In genomic region chr12:131242741-131243496, GRCh38 we compare ENCODE assay signal across 8 cellular contexts.
DNase-seq lines count a peak whose midpoint lies in the region; ATAC-seq and TF ChIP-seq lines count a peak whose summit lies in the region.

No MANE protein-coding gene starts in this region.

- H2AFZ ChIP-seq in OCI-LY7 (ENCODE audit: low read length): peak overlapping the region; percentile 84

- peaks cover 13% of the 10 kb centered on the region for H3K9me3 ChIP-seq in OCI-LY7 (ENCODE audit: low read length)

- peak overlapping the region; percentile 47 for H3K4me3 ChIP-seq in OCI-LY7 (ENCODE audit: low read depth, low read length, poor library complexity, severe bottlenecking)

- BruUV-seq in OCI-LY7 (replicated peaks; lab: Mats Ljungman, UMichigan): no TSS peak

- no peaks in the 10 kb centered on the region for H3K4me1 ChIP-seq in OCI-LY7 (ENCODE audit: insufficient read depth, low read length, poor library complexity, severe bottlenecking)

- H3K9me2 ChIP-seq in OCI-LY7 (ENCODE audit: insufficient read depth, low read length): no peaks in the 10 kb centered on the region

- POLR2A ChIA-PET in OCI-LY7 (lab: Charles Lee): no interaction called here

- in situ Hi-C loops in G401 (cut with HindIII; ENCODE audit: low sequenced_read_pairs): no loop called here

- peak; percentile 95 for DNase-seq in CMK (ENCODE audit: low read depth)
- peak; percentile 8 for DNase-seq in G401 (ENCODE audit: low spot score)
- DNase-seq in OCI-LY7 (ENCODE audit: low spot score): peak; percentile 80
- DNase-seq in iPS DF 19.7 (ENCODE audit: low read depth, low spot score): peak; percentile 67
- no peak for DNase-seq in hepatic stellate cell (ENCODE audit: low spot score)
- DNase-seq in NOMO-1 (lab: John Stamatoyannopoulos, UW; ENCODE audit: unreplicated experiment in 2 of 2): no peak
- no peak for DNase-seq in NCI-H446 treated with DMSO at 0.1 percent for 48 hours (lab: John Stamatoyannopoulos, UW)

- H3K79me2 ChIP-seq in OCI-LY7 (ENCODE audit: insufficient read depth, low read depth, low read length): no peaks in the 10 kb centered on the region

- no peak overlapping the region for H3K27ac ChIP-seq in OCI-LY7 (ENCODE audit: low read depth, low read length, poor library complexity, severe bottlenecking)

- TF ChIP-seq CTCF in OCI-LY7 (conservative IDR thresholded peaks at IDR 0.05; ENCODE audit: low read length): no peak

- no peaks in the 10 kb centered on the region; the same call in 1 of the 2 replicates for H3K36me3 ChIP-seq in OCI-LY7 (ENCODE audit: insufficient read depth, low read length)

- intact Hi-C loops in OCI-LY7 (cut with micrococcal nuclease; ENCODE audit: unreplicated experiment): no loop called here

- ATAC-seq in HG03045 (IDR thresholded peaks at IDR 0.05; ENCODE audit: unreplicated experiment): no peak

- H3K4me2 ChIP-seq in OCI-LY7 (ENCODE audit: low read length): peak overlapping the region; percentile 40

- H4K20me1 ChIP-seq in OCI-LY7 (ENCODE audit: insufficient read depth, low read length): no peaks in the 10 kb centered on the region

- CTCF ChIA-PET in OCI-LY7 (lab: Charles Lee; ENCODE audit: unreplicated experiment): no interaction called here

Comparison
In these comparisons a context has a peak if more than half of its experiments do, and no peak if none do; other contexts are left out.
1. DNase-seq: peak in CMK (single experiment), G401 (single experiment), OCI-LY7 (single experiment) and iPS DF 19.7 (single experiment); none in hepatic stellate cell (single experiment), NOMO-1 (0 of 2) and NCI-H446 treated with DMSO at 0.1 percent for 48 hours (single experiment).